In genomic region chr4:64890131-64890710, GRCh38 we compare ENCODE assay signal across 19 cellular contexts.
DNase-seq lines count a peak whose midpoint lies in the region; ATAC-seq and TF ChIP-seq lines count a peak whose summit lies in the region.
"Had no signal": no experiment of that assay in that cellular context is flagged by ENCODE, and none has a peak within 500 bp of the region (broad histone marks: within the 10 kb centered on the region; RNA-seq: fewer than 3 reads in every experiment).

No MANE protein-coding gene starts in this region.

- no peaks in the 10 kb centered on the region for H4K20me1 ChIP-seq in PC-3 (ENCODE audit: low read length)
- H4K20me1 ChIP-seq: BLaER1 had no signal

- peak overlapping the region; percentile 18 for H2AFZ ChIP-seq in PC-3 (ENCODE audit: low read length)

- no peak overlapping the region for H3K9ac ChIP-seq in PC-3 (ENCODE audit: low read length)
- H3K9ac ChIP-seq: BLaER1, SK-N-SH had no signal

- H3F3A ChIP-seq in PC-3 (ENCODE audit: low read length, unreplicated experiment), result no peaks in the 10 kb centered on the region

- BruUV-seq in PC-3 (replicated peaks; lab: Mats Ljungman, UMichigan), result no TSS peak

- no peaks in the 10 kb centered on the region for H3K9me2 ChIP-seq in PC-3 (replicated peaks; ENCODE audit: low read length)
- H3K9me2 ChIP-seq: SK-N-SH had no signal

- CTCF ChIA-PET in PC-3 (lab: Charles Lee), result no interaction called here

- DNase-seq in ELR (ENCODE audit: low read depth) (peak; percentile 21), M059J (ENCODE audit: low read depth) (peak; percentile 17), PC-3 (no peak), globus pallidus (ENCODE audit: low spot score) (peak; percentile 2), SK-N-DZ (ENCODE audit: low spot score) (no peak), OCI-M1 (lab: John Stamatoyannopoulos, UW) (no peak), NCI-H748 (lab: John Stamatoyannopoulos, UW; ENCODE audit: unreplicated experiment) (no peak), NCI-H82 (lab: John Stamatoyannopoulos, UW) (no peak)
- DNase-seq: CD4-positive, alpha-beta memory T cell; DMS79 treated with DMSO at 0.1 percent for 48 hours; Kasumi-1; NCI-H1694 treated with DMSO at 0.1 percent for 48 hours; NCI-H2227 treated with DMSO at 0.1 percent for 48 hours; NCI-H524 treated with DMSO at 0.1 percent for 48 hours; NK-92 treated with Interleukin-12 subunit alpha and Interleukin-12 subunit beta, amount 100 ng/mL, for 24 hours; SHP77; SK-N-SH had no signal

- no peaks in the 10 kb centered on the region for H3K79me2 ChIP-seq in PC-3 (ENCODE audit: low read length)

- POLR2A ChIA-PET in PC-3 (lab: Charles Lee; ENCODE audit: unreplicated experiment), result no interaction called here

- intact Hi-C loops in PC-3 (cut with micrococcal nuclease), result loop anchor here (5.0 kb wide), 1 partner anchor 37 kb away; no protein-coding TSS in a partner anchor

- no peaks in the 10 kb centered on the region for H3K9me3 ChIP-seq in PC-3 (ENCODE audit: low read length)
- H3K9me3 ChIP-seq: A549, BLaER1, SK-N-SH had no signal

- no peaks in the 10 kb centered on the region for H3K27me3 ChIP-seq in PC-3 (ENCODE audit: low read length)
- H3K27me3 ChIP-seq: BLaER1 had no signal

- H3K4me2 ChIP-seq in PC-3 (ENCODE audit: low read length), result no peak overlapping the region
- H3K4me2 ChIP-seq: A549, BLaER1, SK-N-SH had no signal

- no peak overlapping the region for H3K4me3 ChIP-seq in PC-3 (ENCODE audit: low read length)
- H3K4me3 ChIP-seq: A549, BLaER1 had no signal

- H3K27ac ChIP-seq in PC-3 (ENCODE audit: low read length), result no peak overlapping the region
- H3K27ac ChIP-seq: A549, BLaER1 had no signal

- H3K36me3 ChIP-seq in PC-3 (ENCODE audit: low read depth, low read length), result no peaks in the 10 kb centered on the region
- H3K36me3 ChIP-seq: BLaER1 had no signal

- no peak for TF ChIP-seq CTCF in PC-3 (conservative IDR thresholded peaks at IDR 0.05; ENCODE audit: low read depth, low read length)

- H3K4me1 ChIP-seq in PC-3 (ENCODE audit: insufficient read depth, low read length), result no peaks in the 10 kb centered on the region
- H3K4me1 ChIP-seq: A549, BLaER1 had no signal

- ATAC-seq in PC-3, result no peak
- ATAC-seq: A549 had no signal

Comparison
In these comparisons a context has a peak if more than half of its experiments do, and no peak if none do; other contexts are left out.
1. DNase-seq: peak in ELR (single experiment), M059J (single experiment) and globus pallidus (single experiment); none in PC-3 (single experiment), SK-N-DZ (single experiment), OCI-M1 (single experiment), NCI-H748 (single experiment) and NCI-H82 (single experiment).